In genomic region chr21:17461014-17461413, GRCh38 we compare ENCODE assay signal across 9 cellular contexts. TPM values are rescaled to one million over a fixed set of nuclear protein-coding genes. Genes with fewer than 3 reads are reported as not detected.
DNase-seq lines count a peak whose midpoint lies in the region; ATAC-seq lines count a peak whose summit lies in the region.
"Had no signal": no experiment of that assay in that cellular context is flagged by ENCODE, and none has a peak within 500 bp of the region (broad histone marks: within the 10 kb centered on the region; RNA-seq: fewer than 3 reads in every experiment).

No MANE protein-coding gene starts in this region.

- H3K4me1 ChIP-seq in adipocyte (ENCODE audit: control insufficient read depth, insufficient read depth, low read length), result peaks cover 35% of the 10 kb centered on the region

- H3K4me3 ChIP-seq in adipocyte (ENCODE audit: low read length), result peak overlapping the region; percentile 63

- no peaks in the 10 kb centered on the region for H3K36me3 ChIP-seq in adipocyte (ENCODE audit: control insufficient read depth, insufficient read depth, low read length, severe bottlenecking)

- peaks cover 4% of the 10 kb centered on the region for H3K27me3 Mint-ChIP-seq in activated naive CD8-positive, alpha-beta T cell treated with anti-CD3 and anti-CD28 coated beads, Interleukin-2, amount 50 U/mL, for 24 hours
- H3K27me3 Mint-ChIP-seq: activated naive CD8-positive, alpha-beta T cell treated with anti-CD3 and anti-CD28 coated beads, Interleukin-2, amount 10 ng/mL, durations not matched to agents 7 days and 5 days had no signal

- no peak overlapping the region for H3K27ac Mint-ChIP-seq in activated naive CD8-positive, alpha-beta T cell treated with anti-CD3 and anti-CD28 coated beads, Interleukin-2, amount 50 U/mL, for 24 hours
- H3K27ac Mint-ChIP-seq: activated naive CD8-positive, alpha-beta T cell treated with anti-CD3 and anti-CD28 coated beads, Interleukin-2, amount 10 ng/mL, durations not matched to agents 7 days and 5 days had no signal

- H3K4me1 Mint-ChIP-seq in activated naive CD8-positive, alpha-beta T cell treated with anti-CD3 and anti-CD28 coated beads, Interleukin-2, amount 50 U/mL, for 24 hours, result no peaks in the 10 kb centered on the region
- H3K4me1 Mint-ChIP-seq: activated naive CD8-positive, alpha-beta T cell treated with anti-CD3 and anti-CD28 coated beads, Interleukin-2, amount 10 ng/mL, durations not matched to agents 7 days and 5 days had no signal

- ATAC-seq in GM19467 (IDR thresholded peaks at IDR 0.05; ENCODE audit: unreplicated experiment), result no peak
- no peak for ATAC-seq in HG02885 (IDR thresholded peaks at IDR 0.05; ENCODE audit: poor library complexity, unreplicated experiment)
- no peak for ATAC-seq in activated naive CD8-positive, alpha-beta T cell treated with anti-CD3 and anti-CD28 coated beads, Interleukin-2, amount 50 U/mL, for 24 hours

- peak overlapping the region; percentile 66 for H3K9ac ChIP-seq in adipocyte (ENCODE audit: low read length)

- DNase-seq in GM03348 (ENCODE audit: low spot score) (peak; percentile 75), adipocyte (ENCODE audit: low read depth) (peak; percentile 75), glomerular visceral epithelial cell (ENCODE audit: extremely low spot score) (peak; percentile 31), renal cortical epithelial cell (ENCODE audit: low read depth) (peak; percentile 63)
- DNase-seq in stimulated activated CD4-positive, alpha-beta T cell treated with anti-CD3 and anti-CD28 coated beads, Interleukin-4, amount 100 ng/mL, for 4 hours, result no peak
- no peak for DNase-seq in activated naive CD8-positive, alpha-beta T cell treated with anti-CD3 and anti-CD28 coated beads, Interleukin-2, amount 50 U/mL, for 24 hours
- DNase-seq: activated naive CD8-positive, alpha-beta T cell treated with anti-CD3 and anti-CD28 coated beads, Interleukin-2, amount 10 ng/mL, durations not matched to agents 7 days and 5 days had no signal

- H3K9me3 Mint-ChIP-seq in activated naive CD8-positive, alpha-beta T cell treated with anti-CD3 and anti-CD28 coated beads, Interleukin-2, amount 50 U/mL, for 24 hours, result no peaks in the 10 kb centered on the region
- H3K9me3 Mint-ChIP-seq: activated naive CD8-positive, alpha-beta T cell treated with anti-CD3 and anti-CD28 coated beads, Interleukin-2, amount 10 ng/mL, durations not matched to agents 7 days and 5 days had no signal

- no peaks in the 10 kb centered on the region for H3K27me3 ChIP-seq in adipocyte (replicated peaks; ENCODE audit: control insufficient read depth, insufficient read depth, low read length)

- H3K9me3 ChIP-seq in adipocyte (ENCODE audit: control insufficient read depth, low read length), result no peaks in the 10 kb centered on the region

- no peak overlapping the region for H3K4me3 Mint-ChIP-seq in activated naive CD8-positive, alpha-beta T cell treated with anti-CD3 and anti-CD28 coated beads, Interleukin-2, amount 50 U/mL, for 24 hours
- H3K4me3 Mint-ChIP-seq: activated naive CD8-positive, alpha-beta T cell treated with anti-CD3 and anti-CD28 coated beads, Interleukin-2, amount 10 ng/mL, durations not matched to agents 7 days and 5 days had no signal

- H3K36me3 Mint-ChIP-seq in activated naive CD8-positive, alpha-beta T cell treated with anti-CD3 and anti-CD28 coated beads, Interleukin-2, amount 50 U/mL, for 24 hours (ENCODE audit: low read depth), result no peaks in the 10 kb centered on the region
- H3K36me3 Mint-ChIP-seq: activated naive CD8-positive, alpha-beta T cell treated with anti-CD3 and anti-CD28 coated beads, Interleukin-2, amount 10 ng/mL, durations not matched to agents 7 days and 5 days had no signal

RNA-seq across cellular contexts. Expression of gene CXADR, which starts 51.8 kb away (rescaled TPM):
- total RNA-seq in renal cortical epithelial cell, result 49.0 and 86.1 TPM in 2 replicates

Comparison
In these comparisons a context has a peak if more than half of its experiments do, and no peak if none do; other contexts are left out.
1. DNase-seq: peak in GM03348 (single experiment), adipocyte (single experiment), glomerular visceral epithelial cell (single experiment) and renal cortical epithelial cell (single experiment); none in stimulated activated CD4-positive, alpha-beta T cell treated with anti-CD3 and anti-CD28 coated beads, Interleukin-4, amount 100 ng/mL, for 4 hours (0 of 2) and activated naive CD8-positive, alpha-beta T cell treated with anti-CD3 and anti-CD28 coated beads, Interleukin-2, amount 50 U/mL, for 24 hours (single experiment).